In the genomic region with DNA sequence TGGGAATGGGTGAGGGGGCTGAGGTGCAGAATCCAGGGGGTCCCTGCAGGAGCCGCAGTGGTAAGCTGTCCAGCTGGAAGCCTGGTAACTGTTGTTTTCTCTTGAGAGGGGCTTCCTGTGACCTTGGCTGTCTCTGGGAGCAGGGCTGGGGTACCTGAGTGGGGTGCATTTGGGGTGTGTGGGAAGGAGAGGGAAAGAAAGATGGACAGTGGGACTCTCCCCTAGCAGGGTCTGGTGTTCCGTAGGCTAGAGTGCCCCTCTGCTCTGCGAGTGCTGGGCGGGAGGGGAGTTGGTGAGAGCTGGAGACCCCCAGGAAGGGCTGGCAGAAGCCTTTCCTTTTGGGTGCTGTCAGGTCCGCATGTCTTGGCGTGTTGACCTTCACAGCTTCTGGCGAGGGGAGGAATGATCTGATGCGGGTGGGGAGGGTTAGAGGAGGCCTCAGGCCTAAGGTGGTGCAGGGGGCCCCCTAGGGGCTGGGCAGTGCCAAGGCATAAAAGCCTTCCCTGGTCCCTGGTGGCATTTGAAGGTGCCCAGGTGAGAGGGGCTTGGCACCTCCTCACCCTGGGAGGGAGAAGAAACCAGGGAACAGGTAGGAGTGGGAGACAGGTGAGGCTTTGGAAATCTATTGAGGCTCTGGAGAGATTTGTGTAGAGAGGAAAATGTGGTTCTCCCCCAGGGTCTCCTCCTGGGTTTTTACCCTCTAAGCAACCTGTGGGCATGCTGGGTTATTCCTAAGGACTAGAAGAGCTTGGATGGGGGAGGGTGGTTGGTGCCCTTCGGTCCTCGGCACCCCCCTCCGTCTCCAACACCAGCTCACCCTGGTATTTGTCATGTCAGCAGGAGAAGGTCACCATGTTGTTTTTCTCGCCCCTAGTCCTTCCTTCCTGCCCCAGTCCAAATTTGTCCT, we compare ENCODE assay signal across 7 cellular contexts. TPM values are rescaled to one million over a fixed set of nuclear protein-coding genes. Genes with fewer than 3 reads are reported as not detected.
A peak's percentile ranks its signal among the peaks of the same experiment; 100 is the strongest.
DNase-seq lines count a peak whose midpoint lies in the region; ATAC-seq and TF ChIP-seq lines count a peak whose summit lies in the region.

No MANE protein-coding gene starts in this region.

- H3K4me1 ChIP-seq in ascending aorta = peaks cover 10 to 28% of the 10 kb centered on the region in 2 donors
- H3K4me1 ChIP-seq in iPS-15b (ENCODE audit: control insufficient read depth, insufficient read depth, low read length) = peaks cover 22% of the 10 kb centered on the region

- peak overlapping the region; percentile 83 for H3K27ac ChIP-seq in SK-N-MC
- H3K27ac ChIP-seq in ascending aorta = peak overlapping the region in 1 of 2 donors; percentile 98

- H3K27me3 ChIP-seq in GM06990 (replicated peaks; ENCODE audit: control insufficient read depth, insufficient read depth, low read length) = no peaks in the 10 kb centered on the region
- no peaks in the 10 kb centered on the region for H3K27me3 ChIP-seq in ascending aorta
- H3K27me3 ChIP-seq in iPS-15b (ENCODE audit: control insufficient read depth, insufficient read depth, low read length) = peaks cover 3% of the 10 kb centered on the region

- DNase-seq in GM06990 (ENCODE audit: extremely low read depth, insufficient read length) (peak; percentile 58), HuH-7.5 (ENCODE audit: low spot score) (peak; percentile 80), SK-N-MC (ENCODE audit: low read depth, low spot score) (no peak), ascending aorta (ENCODE audit: low spot score in 2 of 2) (no peak)
- peak; percentile 51 for DNase-seq in stimulated activated CD4-positive, alpha-beta T cell treated with anti-CD3 and anti-CD28 coated beads, Interleukin-12 subunit alpha, Interleukin-12 subunit beta, amount 100 ng/mL, for 4 hours

- H3K36me3 ChIP-seq in GM06990 (ENCODE audit: control insufficient read depth, insufficient read depth, low read length) (peaks cover 7% of the 10 kb centered on the region), SK-N-MC (ENCODE audit: insufficient read depth, low read length) (peaks cover 53% of the 10 kb centered on the region), ascending aorta (peaks cover 9 to 10% of the 10 kb centered on the region in 2 donors), iPS-15b (ENCODE audit: control insufficient read depth, insufficient read depth, low read length) (peaks cover 8% of the 10 kb centered on the region)

- TF ChIP-seq CTCF in GM06990 (IDR thresholded peaks at IDR 0.05; ENCODE audit: insufficient read depth, low read length, poor library complexity, severe bottlenecking) (peak; percentile 99), ascending aorta (IDR thresholded peaks at IDR 0.05) (peak in 2 of 3 experiments; percentile 43 to 51)

- ATAC-seq in GM21447 (IDR thresholded peaks at IDR 0.05; ENCODE audit: unreplicated experiment) = no peak

- H3K9ac ChIP-seq in SK-N-MC (ENCODE audit: insufficient read length) (peak overlapping the region; percentile 93), iPS-15b (ENCODE audit: low read depth, low read length) (peak overlapping the region; percentile 56)

- H3K4me3 ChIP-seq in GM06990 (replicated peaks; ENCODE audit: low read depth, low read length) = peak overlapping the region; percentile 85
- peak overlapping the region; percentile 96 for H3K4me3 ChIP-seq in SK-N-MC
- H3K4me3 ChIP-seq in ascending aorta = peak overlapping the region; percentile 86 to 97
- peak overlapping the region; percentile 71 for H3K4me3 ChIP-seq in iPS-15b (ENCODE audit: low read depth, low read length)

- intact Hi-C loops in ascending aorta (cut with DNase I) = loop anchor here (5.0 kb wide), 4 partner anchors 71 to 474 kb away; a partner anchor contains a TSS

- H3K9me3 ChIP-seq in SK-N-MC (ENCODE audit: low read depth, low read length) (no peaks in the 10 kb centered on the region), ascending aorta (no peaks in the 10 kb centered on the region), iPS-15b (ENCODE audit: control insufficient read depth, insufficient read depth, low read length) (no peaks in the 10 kb centered on the region)

RNA-seq across cellular contexts. Expression of a gene that starts 3.3 kb away (rescaled TPM):
- total RNA-seq in ascending aorta = 110 TPM

Comparison
In these comparisons a context has a peak if more than half of its experiments do, and no peak if none do; other contexts are left out.
1. DNase-seq: peak in GM06990 (single experiment), HuH-7.5 (single experiment) and stimulated activated CD4-positive, alpha-beta T cell treated with anti-CD3 and anti-CD28 coated beads, Interleukin-12 subunit alpha, Interleukin-12 subunit beta, amount 100 ng/mL, for 4 hours (single experiment); none in SK-N-MC (single experiment) and ascending aorta (0 of 2).
2. Peak in every context shown above with its lines, with median percentiles within 50 percentile points of each other: H3K4me3 ChIP-seq.